In the genomic region with DNA sequence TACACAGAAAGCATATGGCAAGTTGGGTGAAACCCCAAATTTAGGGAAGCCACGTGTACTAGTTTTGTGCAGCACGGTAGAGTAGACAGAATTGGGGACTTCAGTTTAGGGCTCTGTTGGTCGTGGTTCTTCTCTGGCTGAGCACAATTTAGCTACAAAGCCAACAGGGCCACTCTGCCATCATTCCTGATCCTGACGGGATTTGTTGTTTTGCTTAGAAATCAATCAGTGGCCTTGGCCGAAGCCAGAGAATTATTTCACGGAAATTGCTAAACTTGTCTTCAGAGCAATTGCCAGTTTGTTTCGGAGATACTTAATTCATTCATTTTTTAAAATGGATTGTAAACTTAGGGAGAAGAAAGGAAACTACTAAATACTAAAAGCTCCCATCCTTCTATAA, we compare ENCODE assay signal across 16 cellular contexts.
DNase-seq lines count a peak whose midpoint lies in the region; ATAC-seq and TF ChIP-seq lines count a peak whose summit lies in the region.
"Had no signal": no experiment of that assay in that cellular context is flagged by ENCODE, and none has a peak within 500 bp of the region (broad histone marks: within the 10 kb centered on the region; RNA-seq: fewer than 3 reads in every experiment).

No MANE protein-coding gene starts in this region.

- no peak overlapping the region for H2AFZ ChIP-seq in GM23338

- 0 out of 2 replicates have a peak overlapping the region, but pooled peaks have one; percentile 22 for H3K27ac Mint-ChIP-seq in GM23338
- H3K27ac Mint-ChIP-seq in nephron, result peak overlapping the region in 2 of 3 experiments; percentile 57 to 64
- H3K27ac Mint-ChIP-seq: B cell; CD4-positive, CD25-positive, alpha-beta regulatory T cell; CD8-positive, alpha-beta T cell had no signal

- no peaks in the 10 kb centered on the region for H3F3A ChIP-seq in GM23338 (replicated peaks; ENCODE audit: low read depth)

- no peak overlapping the region for H3K4me2 ChIP-seq in GM23338
- H3K4me2 ChIP-seq: BLaER1 had no signal

- intact Hi-C loops in A673 (cut with micrococcal nuclease; ENCODE audit: unreplicated experiment), result no loop called here

- no peaks in the 10 kb centered on the region for H3K9me3 ChIP-seq in A673 (ENCODE audit: low read depth, low read length, poor library complexity, severe bottlenecking)
- H3K9me3 ChIP-seq: BLaER1 had no signal

- BruUV-seq in A673 (replicated peaks; lab: Mats Ljungman, UMichigan), result no TSS peak

- H3K4me3 ChIP-seq in A673 (ENCODE audit: low read depth, low read length, poor library complexity, severe bottlenecking) (no peak overlapping the region), GM23338 (no peak overlapping the region)
- H3K4me3 ChIP-seq: BLaER1 had no signal

- DNase-seq in A673 (ENCODE audit: low spot score) (no peak), GM23338 (ENCODE audit: low spot score) (no peak), left lobe of liver (ENCODE audit: low spot score) (no peak)
- DNase-seq: CD4-positive, CD25-positive, alpha-beta regulatory T cell; CD8-positive, alpha-beta T cell; DMS 273 treated with DMSO at 0.1 percent for 48 hours; DMS79; EL; GDM1; H7; HCEC 1CT had no signal

- no peaks in the 10 kb centered on the region for H3K27me3 ChIP-seq in A673 (replicated peaks; ENCODE audit: insufficient read depth, low read depth, low read length, poor library complexity)
- H3K27me3 ChIP-seq in GM23338 (ENCODE audit: insufficient read depth), result no peaks in the 10 kb centered on the region
- H3K27me3 ChIP-seq: BLaER1 had no signal

- H3K36me3 ChIP-seq in A673 (ENCODE audit: insufficient read depth, low read length, poor library complexity, severe bottlenecking) (peaks cover 46% of the 10 kb centered on the region), GM23338 (ENCODE audit: insufficient read depth) (no peaks in the 10 kb centered on the region)
- H3K36me3 ChIP-seq: BLaER1 had no signal

- H3K4me1 ChIP-seq in A673 (ENCODE audit: insufficient read depth, low read length, poor library complexity, severe bottlenecking), result no peaks in the 10 kb centered on the region
- peaks cover 6% of the 10 kb centered on the region for H3K4me1 ChIP-seq in GM23338 (ENCODE audit: insufficient read depth)
- H3K4me1 ChIP-seq: BLaER1 had no signal

- no peak for TF ChIP-seq CTCF in A673 (conservative IDR thresholded peaks at IDR 0.05; ENCODE audit: low read depth, low read length)
- TF ChIP-seq CTCF in GM23338 (conservative IDR thresholded peaks at IDR 0.05; ENCODE audit: low read depth in 2 of 2), result no peak
- TF ChIP-seq CTCF in nephron (IDR thresholded peaks at IDR 0.05; ENCODE audit: unreplicated experiment in 3 of 3), result no peak

- H3K36me3 Mint-ChIP-seq in GM23338 (ENCODE audit: low read depth) (no peaks in the 10 kb centered on the region; the same call in 2 of the 3 replicates), nephron (ENCODE audit: low read depth) (peaks cover 47% of the 10 kb centered on the region)
- H3K36me3 Mint-ChIP-seq: CD4-positive, CD25-positive, alpha-beta regulatory T cell; CD8-positive, alpha-beta T cell had no signal

- H3K4me1 Mint-ChIP-seq in GM23338 (peaks cover 18% of the 10 kb centered on the region), nephron (peaks cover 14% of the 10 kb centered on the region)
- H3K4me1 Mint-ChIP-seq: B cell; CD4-positive, CD25-positive, alpha-beta regulatory T cell had no signal

- H3K9me2 ChIP-seq in GM23338 (ENCODE audit: insufficient read depth), result no peaks in the 10 kb centered on the region

- H3K27ac ChIP-seq in A673 (ENCODE audit: low read depth, low read length, poor library complexity, severe bottlenecking) (peak overlapping the region; percentile 42), GM23338 (ENCODE audit: low read depth) (no peak overlapping the region)
- H3K27ac ChIP-seq: BLaER1 had no signal

- H3K9me3 Mint-ChIP-seq in GM23338 (no peaks in the 10 kb centered on the region), nephron (no peaks in the 10 kb centered on the region)
- H3K9me3 Mint-ChIP-seq: CD8-positive, alpha-beta T cell had no signal

- H3K4me3 Mint-ChIP-seq in GM23338 (no peak overlapping the region), nephron (no peak overlapping the region)
- H3K4me3 Mint-ChIP-seq: B cell; CD4-positive, CD25-positive, alpha-beta regulatory T cell; CD8-positive, alpha-beta T cell had no signal

- no peak for ATAC-seq in GM23338
- peak; percentile 67 for ATAC-seq in left lobe of liver
- ATAC-seq in GM21786 (IDR thresholded peaks at IDR 0.05; ENCODE audit: unreplicated experiment), result no peak
- ATAC-seq in HG03521 (IDR thresholded peaks at IDR 0.05; ENCODE audit: unreplicated experiment), result no peak
- ATAC-seq: CD8-positive, alpha-beta T cell had no signal

- H3K79me2 ChIP-seq in GM23338 (replicated peaks; ENCODE audit: insufficient read depth), result no peaks in the 10 kb centered on the region

- CTCF ChIA-PET in A673 (lab: Charles Lee), result no interaction called here

- no peaks in the 10 kb centered on the region for H4K20me1 ChIP-seq in GM23338 (replicated peaks; ENCODE audit: insufficient read depth)
- H4K20me1 ChIP-seq: BLaER1 had no signal

- no peaks in the 10 kb centered on the region for H3K27me3 Mint-ChIP-seq in GM23338 (ENCODE audit: insufficient read depth, low read depth, poor library complexity)
- H3K27me3 Mint-ChIP-seq in nephron (ENCODE audit: low read depth), result no peaks in the 10 kb centered on the region
- H3K27me3 Mint-ChIP-seq: CD4-positive, CD25-positive, alpha-beta regulatory T cell had no signal

- POLR2A ChIA-PET in A673 (lab: Charles Lee; ENCODE audit: low non-redundant PET), result no interaction called here

TF ChIP-seq in GM23338, 12 proteins besides CTCF, POLR2A, EP300 and RAD21 (continues in another document):
- TF ChIP-seq ZNF331 (CRISPR knock-in tag; IDR thresholded peaks at IDR 0.05; ENCODE audit: low read depth), result no peak
- no peak for TF ChIP-seq CREB1 (CRISPR knock-in tag; IDR thresholded peaks at IDR 0.05; ENCODE audit: low read depth)
- TF ChIP-seq NANOG (IDR thresholded peaks at IDR 0.05; ENCODE audit: borderline replicate concordance), result no peak
- TF ChIP-seq ZNF114 (CRISPR knock-in tag; IDR thresholded peaks at IDR 0.05), result no peak
- TF ChIP-seq, protein P1, sequence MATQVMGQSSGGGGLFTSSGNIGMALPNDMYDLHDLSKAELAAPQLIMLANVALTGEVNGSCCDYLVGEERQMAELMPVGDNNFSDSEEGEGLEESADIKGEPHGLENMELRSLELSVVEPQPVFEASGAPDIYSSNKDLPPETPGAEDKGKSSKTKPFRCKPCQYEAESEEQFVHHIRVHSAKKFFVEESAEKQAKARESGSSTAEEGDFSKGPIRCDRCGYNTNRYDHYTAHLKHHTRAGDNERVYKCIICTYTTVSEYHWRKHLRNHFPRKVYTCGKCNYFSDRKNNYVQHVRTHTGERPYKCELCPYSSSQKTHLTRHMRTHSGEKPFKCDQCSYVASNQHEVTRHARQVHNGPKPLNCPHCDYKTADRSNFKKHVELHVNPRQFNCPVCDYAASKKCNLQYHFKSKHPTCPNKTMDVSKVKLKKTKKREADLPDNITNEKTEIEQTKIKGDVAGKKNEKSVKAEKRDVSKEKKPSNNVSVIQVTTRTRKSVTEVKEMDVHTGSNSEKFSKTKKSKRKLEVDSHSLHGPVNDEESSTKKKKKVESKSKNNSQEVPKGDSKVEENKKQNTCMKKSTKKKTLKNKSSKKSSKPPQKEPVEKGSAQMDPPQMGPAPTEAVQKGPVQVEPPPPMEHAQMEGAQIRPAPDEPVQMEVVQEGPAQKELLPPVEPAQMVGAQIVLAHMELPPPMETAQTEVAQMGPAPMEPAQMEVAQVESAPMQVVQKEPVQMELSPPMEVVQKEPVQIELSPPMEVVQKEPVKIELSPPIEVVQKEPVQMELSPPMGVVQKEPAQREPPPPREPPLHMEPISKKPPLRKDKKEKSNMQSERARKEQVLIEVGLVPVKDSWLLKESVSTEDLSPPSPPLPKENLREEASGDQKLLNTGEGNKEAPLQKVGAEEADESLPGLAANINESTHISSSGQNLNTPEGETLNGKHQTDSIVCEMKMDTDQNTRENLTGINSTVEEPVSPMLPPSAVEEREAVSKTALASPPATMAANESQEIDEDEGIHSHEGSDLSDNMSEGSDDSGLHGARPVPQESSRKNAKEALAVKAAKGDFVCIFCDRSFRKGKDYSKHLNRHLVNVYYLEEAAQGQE (IDR thresholded peaks at IDR 0.05; ENCODE audit: unreplicated experiment), result no peak
- TF ChIP-seq EZH2 (IDR thresholded peaks at IDR 0.05; ENCODE audit: low read depth, unreplicated experiment), result no peak
- TF ChIP-seq STAT1 (IDR thresholded peaks at IDR 0.05; ENCODE audit: unreplicated experiment), result no peak
- TF ChIP-seq EZH2phosphoT487 (IDR thresholded peaks at IDR 0.05; ENCODE audit: unreplicated experiment), result no peak
- TF ChIP-seq, protein P2, sequence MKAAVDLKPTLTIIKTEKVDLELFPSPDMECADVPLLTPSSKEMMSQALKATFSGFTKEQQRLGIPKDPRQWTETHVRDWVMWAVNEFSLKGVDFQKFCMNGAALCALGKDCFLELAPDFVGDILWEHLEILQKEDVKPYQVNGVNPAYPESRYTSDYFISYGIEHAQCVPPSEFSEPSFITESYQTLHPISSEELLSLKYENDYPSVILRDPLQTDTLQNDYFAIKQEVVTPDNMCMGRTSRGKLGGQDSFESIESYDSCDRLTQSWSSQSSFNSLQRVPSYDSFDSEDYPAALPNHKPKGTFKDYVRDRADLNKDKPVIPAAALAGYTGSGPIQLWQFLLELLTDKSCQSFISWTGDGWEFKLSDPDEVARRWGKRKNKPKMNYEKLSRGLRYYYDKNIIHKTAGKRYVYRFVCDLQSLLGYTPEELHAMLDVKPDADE (IDR thresholded peaks at IDR 0.05), result no peak
- no peak for TF ChIP-seq POLR2AphosphoS5 (IDR thresholded peaks at IDR 0.05; ENCODE audit: low read depth)
- TF ChIP-seq JUNB (IDR thresholded peaks at IDR 0.05; ENCODE audit: unreplicated experiment), result no peak
